ENCODE assay signal across 8 cellular contexts in genomic region chr7:113085781-113086390, GRCh38. TPM values are rescaled to one million over a fixed set of nuclear protein-coding genes. Genes with fewer than 3 reads are reported as not detected.
DNase-seq lines count a peak whose midpoint lies in the region; ATAC-seq and TF ChIP-seq lines count a peak whose summit lies in the region.

No MANE protein-coding gene starts in this region.

- no peak overlapping the region for H3K27ac Mint-ChIP-seq in activated T-helper 1 cell treated with anti-CD3 and anti-CD28 coated beads, Interleukin-12 subunit alpha, Interleukin-12 subunit beta, Interleukin-2, Interleukin-4 antibody, amounts not matched to agents 30 ng/mL and 10 ng/mL and 1 ng/mL, durations not matched to agents 14 hours and 24 hours and 36 hours

- H3K4me3 Mint-ChIP-seq in activated T-helper 1 cell treated with anti-CD3 and anti-CD28 coated beads, Interleukin-12 subunit alpha, Interleukin-12 subunit beta, Interleukin-2, Interleukin-4 antibody, amounts not matched to agents 30 ng/mL and 10 ng/mL and 1 ng/mL, durations not matched to agents 14 hours and 24 hours and 36 hours, result peak overlapping the region; percentile 47

- intact Hi-C loops in activated T-helper 1 cell treated with anti-CD3 and anti-CD28 coated beads, Interleukin-12 subunit alpha, Interleukin-12 subunit beta, Interleukin-2, Interleukin-4 antibody, amounts not matched to agents 30 ng/mL and 10 ng/mL and 1 ng/mL, durations not matched to agents 14 hours and 24 hours and 36 hours (cut with micrococcal nuclease), result loop anchor here (1.0 to 5.0 kb wide), 2 partner anchors 32 to 336 kb away; partner anchors contain the start of gene SMIM30

- peaks cover 16% of the 10 kb centered on the region for H3K4me1 ChIP-seq in suprapubic skin

- TF ChIP-seq EP300 in suprapubic skin (IDR thresholded peaks at IDR 0.05), result no peak

- H3K9me3 ChIP-seq in iPS-18c (ENCODE audit: control insufficient read depth, insufficient read depth, low read length) (no peaks in the 10 kb centered on the region), suprapubic skin (no peaks in the 10 kb centered on the region)

- DNase-seq in HL-60 (ENCODE audit: low read depth in 1 of 2, low spot score in 1 of 2) (peak; percentile 13 to 25), suprapubic skin (ENCODE audit: low spot score in 2 of 2) (no peak), mesenteric fat pad (ENCODE audit: low spot score) (no peak), cortex of kidney (lab: John Stamatoyannopoulos, UW) (no peak)
- DNase-seq in activated T-helper 1 cell treated with anti-CD3 and anti-CD28 coated beads, Interleukin-12 subunit alpha, Interleukin-12 subunit beta, Interleukin-2, Interleukin-4 antibody, amounts not matched to agents 30 ng/mL and 10 ng/mL and 1 ng/mL, durations not matched to agents 14 hours and 24 hours and 36 hours (ENCODE audit: low spot score), result no peak
- DNase-seq in stimulated activated CD4-positive, alpha-beta T cell treated with anti-CD3 and anti-CD28 coated beads, Interleukin-12 subunit alpha, Interleukin-12 subunit beta, amount 100 ng/mL, for 4 hours, result no peak

- H3K4me1 Mint-ChIP-seq in activated T-helper 1 cell treated with anti-CD3 and anti-CD28 coated beads, Interleukin-12 subunit alpha, Interleukin-12 subunit beta, Interleukin-2, Interleukin-4 antibody, amounts not matched to agents 30 ng/mL and 10 ng/mL and 1 ng/mL, durations not matched to agents 14 hours and 24 hours and 36 hours (ENCODE audit: low read depth), result peaks cover 7% of the 10 kb centered on the region

- H3K27ac ChIP-seq in HL-60 (replicated peaks) (peak overlapping the region; percentile 78), suprapubic skin (no peak overlapping the region)

- no peaks in the 10 kb centered on the region for H3K9me3 Mint-ChIP-seq in activated T-helper 1 cell treated with anti-CD3 and anti-CD28 coated beads, Interleukin-12 subunit alpha, Interleukin-12 subunit beta, Interleukin-2, Interleukin-4 antibody, amounts not matched to agents 30 ng/mL and 10 ng/mL and 1 ng/mL, durations not matched to agents 14 hours and 24 hours and 36 hours

- ATAC-seq in GM18511 (IDR thresholded peaks at IDR 0.05; ENCODE audit: unreplicated experiment), result peak; percentile 23

- TF ChIP-seq POLR2A in suprapubic skin (IDR thresholded peaks at IDR 0.05), result no peak

- no peaks in the 10 kb centered on the region for H3K36me3 Mint-ChIP-seq in activated T-helper 1 cell treated with anti-CD3 and anti-CD28 coated beads, Interleukin-12 subunit alpha, Interleukin-12 subunit beta, Interleukin-2, Interleukin-4 antibody, amounts not matched to agents 30 ng/mL and 10 ng/mL and 1 ng/mL, durations not matched to agents 14 hours and 24 hours and 36 hours (ENCODE audit: low read depth)

- H3K4me3 ChIP-seq in HL-60 (replicated peaks; ENCODE audit: insufficient read depth, low read length) (peak overlapping the region; percentile 56), iPS-18c (ENCODE audit: insufficient read depth, low read depth, low read length) (peak overlapping the region; percentile 10; the same call in 1 of the 2 replicates), suprapubic skin (peak overlapping the region; percentile 57)

- WGBS in suprapubic skin, result 35% methylated on average over 16 of the region's 16 CpGs

- H3K27me3 ChIP-seq in HL-60 (ENCODE audit: insufficient read depth, poor library complexity, severe bottlenecking), result no peaks in the 10 kb centered on the region
- H3K27me3 ChIP-seq in suprapubic skin, result no peaks in the 10 kb centered on the region

- H3K27me3 Mint-ChIP-seq in activated T-helper 1 cell treated with anti-CD3 and anti-CD28 coated beads, Interleukin-12 subunit alpha, Interleukin-12 subunit beta, Interleukin-2, Interleukin-4 antibody, amounts not matched to agents 30 ng/mL and 10 ng/mL and 1 ng/mL, durations not matched to agents 14 hours and 24 hours and 36 hours (ENCODE audit: insufficient read depth), result peaks cover 38% of the 10 kb centered on the region

- no peak for TF ChIP-seq CTCF in HL-60 (IDR thresholded peaks at IDR 0.05; ENCODE audit: insufficient read depth, low read length)
- no peak for TF ChIP-seq CTCF in suprapubic skin (IDR thresholded peaks at IDR 0.05)

- H3K36me3 ChIP-seq in suprapubic skin, result no peaks in the 10 kb centered on the region

RNA-seq across cellular contexts. Expression of gene GPR85, which starts 0.7 kb away (rescaled TPM):
- total RNA-seq in activated T-helper 1 cell treated with anti-CD3 and anti-CD28 coated beads, Interleukin-12 subunit alpha, Interleukin-12 subunit beta, Interleukin-2, Interleukin-4 antibody, amounts not matched to agents 30 ng/mL and 10 ng/mL and 1 ng/mL, durations not matched to agents 14 hours and 24 hours and 36 hours, result not detected in 2 replicates
- under 1 TPM in 3 of 4 donors, not detected in 1; 0.13 to 0.40 (median 0.17) TPM for total RNA-seq in suprapubic skin
- total RNA-seq in mesenteric fat pad, result 1.1 TPM

RNA-seq across cellular contexts. Expression of gene SMIM30, which starts 32.5 kb away (rescaled TPM):
- total RNA-seq in activated T-helper 1 cell treated with anti-CD3 and anti-CD28 coated beads, Interleukin-12 subunit alpha, Interleukin-12 subunit beta, Interleukin-2, Interleukin-4 antibody, amounts not matched to agents 30 ng/mL and 10 ng/mL and 1 ng/mL, durations not matched to agents 14 hours and 24 hours and 36 hours, result 32.4 and 36.8 TPM in 2 replicates
- total RNA-seq in suprapubic skin (10 to 100 TPM; 12.7 to 24.3 (median 18.0) TPM), mesenteric fat pad (31.9 TPM)

Comparison
In these comparisons a context has a peak if more than half of its experiments do, and no peak if none do; other contexts are left out.
1. DNase-seq: peak in HL-60 (2 of 2); none in activated T-helper 1 cell treated with anti-CD3 and anti-CD28 coated beads, Interleukin-12 subunit alpha, Interleukin-12 subunit beta, Interleukin-2, Interleukin-4 antibody, amounts not matched to agents 30 ng/mL and 10 ng/mL and 1 ng/mL, durations not matched to agents 14 hours and 24 hours and 36 hours (single experiment), suprapubic skin (0 of 2), mesenteric fat pad (single experiment), cortex of kidney (single experiment) and stimulated activated CD4-positive, alpha-beta T cell treated with anti-CD3 and anti-CD28 coated beads, Interleukin-12 subunit alpha, Interleukin-12 subunit beta, amount 100 ng/mL, for 4 hours (single experiment).
2. Peak in every context shown above with its lines, with median percentiles within 50 percentile points of each other: H3K4me3 ChIP-seq.